Comparison of ENCODE assay signal across 24 cellular contexts in genomic region chr4:153572609-153573008, GRCh38.
A peak's percentile ranks its signal among the peaks of the same experiment; 100 is the strongest.
DNase-seq lines count a peak whose midpoint lies in the region; ATAC-seq and FAIRE-seq lines count a peak whose summit lies in the region.
"Had no signal": no experiment of that assay in that cellular context is flagged by ENCODE, and none has a peak within 500 bp of the region (broad histone marks: within the 10 kb centered on the region; RNA-seq: fewer than 3 reads in every experiment).

No MANE protein-coding gene starts in this region.

- no peak overlapping the region for H3K4me2 ChIP-seq in trophoblast cell (ENCODE audit: low read length)
- H3K4me2 ChIP-seq: A549 had no signal

- no peak overlapping the region for H4K91ac ChIP-seq in trophoblast cell (ENCODE audit: low read depth, low read length)

- H3K36me3 ChIP-seq in trophoblast cell (ENCODE audit: control insufficient read depth in 1 of 2, insufficient read depth in 2 of 2, low read length in 2 of 2) = no peaks in the 10 kb centered on the region
- H3K36me3 ChIP-seq: brain microvascular endothelial cell, colonic mucosa, uterus had no signal

- no peak overlapping the region for H3K9ac ChIP-seq in trophoblast cell (ENCODE audit: low read length)

- DNase-seq in activated naive CD4-positive, alpha-beta T cell treated with anti-CD3 and anti-CD28 coated beads for 36 hours = no peak
- DNase-seq in activated naive CD4-positive, alpha-beta T cell treated with anti-CD3 and anti-CD28 coated beads, Interleukin-2, amount 50 U/mL, for 16 hours = no peak
- no peak for DNase-seq in GM19239 (ENCODE audit: insufficient read length, low spot score)
- DNase-seq in central memory CD8-positive, alpha-beta T cell (ENCODE audit: low spot score in 2 of 2) = no peak
- no peak for DNase-seq in stimulated activated naive B cell treated with anti-CD40 and anti-IgM and Interleukin-4, amounts not matched to agents 10 μg/mL and 1 μg/mL and 100 μg/mL, for 72 hours
- DNase-seq in GDM1 (lab: John Stamatoyannopoulos, UW) = no peak
- no peak for DNase-seq in NCI-H345 treated with DMSO at 0.1 percent for 48 hours (lab: John Stamatoyannopoulos, UW; ENCODE audit: unreplicated experiment)
- no peak for DNase-seq in trophoblast cell
- DNase-seq: activated CD8-positive, alpha-beta memory T cell treated with anti-CD3 and anti-CD28 coated beads, Interleukin-2, amount 50 U/mL, for 48 hours; activated naive CD4-positive, alpha-beta T cell treated with anti-CD3 and anti-CD28 coated beads, Interleukin-2, amount 10 ng/mL, durations not matched to agents 7 days and 5 days; brain microvascular endothelial cell; colonic mucosa; GF-D8; Karpas-422; left lung; midbrain; NCI-H1048; NCI-H1930; NCI-H446; stimulated activated CD4-positive, alpha-beta T cell treated with anti-CD3 and anti-CD28 coated beads, Interleukin-4, amount 100 ng/mL, for 4 hours; substantia nigra; uterus had no signal

- H3K9me3 Mint-ChIP-seq in activated naive CD4-positive, alpha-beta T cell treated with anti-CD3 and anti-CD28 coated beads for 36 hours = no peaks in the 10 kb centered on the region
- H3K9me3 Mint-ChIP-seq in central memory CD8-positive, alpha-beta T cell = no peaks in the 10 kb centered on the region
- no peaks in the 10 kb centered on the region for H3K9me3 Mint-ChIP-seq in stimulated activated naive B cell treated with anti-CD40 and anti-IgM and Interleukin-4, amounts not matched to agents 10 μg/mL and 1 μg/mL and 100 μg/mL, for 72 hours
- H3K9me3 Mint-ChIP-seq: activated naive CD4-positive, alpha-beta T cell treated with anti-CD3 and anti-CD28 coated beads, Interleukin-2, amount 10 ng/mL, durations not matched to agents 7 days and 5 days had no signal

- H3K79me1 ChIP-seq in trophoblast cell (ENCODE audit: low read length) = no peaks in the 10 kb centered on the region

- peaks cover 3 to 7% of the 10 kb centered on the region in 2 experiments for H3K4me1 ChIP-seq in trophoblast cell (ENCODE audit: control insufficient read depth in 1 of 2, insufficient read depth in 2 of 2, low read length in 2 of 2)
- H3K4me1 ChIP-seq: uterus had no signal

- no peaks in the 10 kb centered on the region for H3K27me3 ChIP-seq in trophoblast cell (ENCODE audit: insufficient read depth, low read length)
- H3K27me3 ChIP-seq: brain microvascular endothelial cell, colonic mucosa, left lung, uterus had no signal

- H3K27me3 Mint-ChIP-seq in activated naive CD4-positive, alpha-beta T cell treated with anti-CD3 and anti-CD28 coated beads for 36 hours (ENCODE audit: low read depth) = no peaks in the 10 kb centered on the region
- no peaks in the 10 kb centered on the region for H3K27me3 Mint-ChIP-seq in central memory CD8-positive, alpha-beta T cell
- no peaks in the 10 kb centered on the region for H3K27me3 Mint-ChIP-seq in stimulated activated naive B cell treated with anti-CD40 and anti-IgM and Interleukin-4, amounts not matched to agents 10 μg/mL and 1 μg/mL and 100 μg/mL, for 72 hours
- H3K27me3 Mint-ChIP-seq: activated naive CD4-positive, alpha-beta T cell treated with anti-CD3 and anti-CD28 coated beads, Interleukin-2, amount 10 ng/mL, durations not matched to agents 7 days and 5 days had no signal

- H3K27ac ChIP-seq in trophoblast cell (ENCODE audit: low read depth, low read length) = no peak overlapping the region
- H3K27ac ChIP-seq: A549, brain microvascular endothelial cell, colonic mucosa, left lung, RWPE1, uterus had no signal

- peak overlapping the region; percentile 18 for H3K27ac Mint-ChIP-seq in activated naive CD4-positive, alpha-beta T cell treated with anti-CD3 and anti-CD28 coated beads for 36 hours
- peak overlapping the region; percentile 7 for H3K27ac Mint-ChIP-seq in central memory CD8-positive, alpha-beta T cell (ENCODE audit: low read depth)
- peak overlapping the region; percentile 39 for H3K27ac Mint-ChIP-seq in stimulated activated naive B cell treated with anti-CD40 and anti-IgM and Interleukin-4, amounts not matched to agents 10 μg/mL and 1 μg/mL and 100 μg/mL, for 72 hours
- H3K27ac Mint-ChIP-seq: activated naive CD4-positive, alpha-beta T cell treated with anti-CD3 and anti-CD28 coated beads, Interleukin-2, amount 10 ng/mL, durations not matched to agents 7 days and 5 days had no signal

- no peak for ATAC-seq in central memory CD8-positive, alpha-beta T cell (replicated peaks; ENCODE audit: extremely low read depth, poor library complexity, severe bottlenecking)
- ATAC-seq in stimulated activated naive B cell treated with anti-CD40 and anti-IgM and Interleukin-4, amounts not matched to agents 10 μg/mL and 1 μg/mL and 100 μg/mL, for 72 hours (replicated peaks) = no peak
- ATAC-seq: A549, left lung had no signal

- no peak overlapping the region for H2BK12ac ChIP-seq in trophoblast cell (ENCODE audit: low read length)

- H2BK5ac ChIP-seq in trophoblast cell (ENCODE audit: low read depth, low read length, poor library complexity) = no peak overlapping the region

- H3K4me1 Mint-ChIP-seq in activated naive CD4-positive, alpha-beta T cell treated with anti-CD3 and anti-CD28 coated beads for 36 hours (ENCODE audit: low read depth) = peaks cover 87% of the 10 kb centered on the region
- H3K4me1 Mint-ChIP-seq in central memory CD8-positive, alpha-beta T cell = peaks cover 49% of the 10 kb centered on the region
- H3K4me1 Mint-ChIP-seq in stimulated activated naive B cell treated with anti-CD40 and anti-IgM and Interleukin-4, amounts not matched to agents 10 μg/mL and 1 μg/mL and 100 μg/mL, for 72 hours = peaks cover 52 to 87% of the 10 kb centered on the region in 2 donors

- WGBS in trophoblast cell (ENCODE audit: extremely low coverage, insufficient coverage, insufficient read length) = no CpG with 5 or more reads among the region's 3 CpGs

- CTCF ChIA-PET in activated naive CD4-positive, alpha-beta T cell treated with anti-CD3 and anti-CD28 coated beads for 36 hours (lab: Charles Lee) = interaction anchor here (0.6 to 2.3 kb wide), 4 partner anchors 75 to 222 kb away, joined by 3 to 18 read pairs (median 8); partner anchors contain the start of gene TMEM131L

- H2AK5ac ChIP-seq in trophoblast cell (ENCODE audit: low read length) = no peak overlapping the region

- H2BK120ac ChIP-seq in trophoblast cell (ENCODE audit: insufficient read depth, low read length, poor library complexity) = no peak overlapping the region

- peak; percentile 48 for FAIRE-seq in GM19239 (lab: Jason Lieb, UNC)
- FAIRE-seq: A549 had no signal

- H3K14ac ChIP-seq in trophoblast cell (ENCODE audit: low read length) = no peak overlapping the region

- H3K4ac ChIP-seq in trophoblast cell (ENCODE audit: low read depth, low read length) = no peak overlapping the region

- H3K4me3 ChIP-seq in trophoblast cell (ENCODE audit: low read depth, low read length) = no peak overlapping the region
- H3K4me3 ChIP-seq: A549, colonic mucosa, left lung, uterus had no signal

- no peak overlapping the region for H3K4me3 Mint-ChIP-seq in activated naive CD4-positive, alpha-beta T cell treated with anti-CD3 and anti-CD28 coated beads for 36 hours
- H3K4me3 Mint-ChIP-seq in central memory CD8-positive, alpha-beta T cell = no peak overlapping the region
- H3K4me3 Mint-ChIP-seq in stimulated activated naive B cell treated with anti-CD40 and anti-IgM and Interleukin-4, amounts not matched to agents 10 μg/mL and 1 μg/mL and 100 μg/mL, for 72 hours = no peak overlapping the region
- H3K4me3 Mint-ChIP-seq: activated naive CD4-positive, alpha-beta T cell treated with anti-CD3 and anti-CD28 coated beads, Interleukin-2, amount 10 ng/mL, durations not matched to agents 7 days and 5 days had no signal

- no peaks in the 10 kb centered on the region for H3K9me3 ChIP-seq in trophoblast cell (ENCODE audit: insufficient read depth, low read depth, low read length)
- H3K9me3 ChIP-seq: A549, colonic mucosa, left lung, uterus had no signal

- H4K8ac ChIP-seq in trophoblast cell (ENCODE audit: low read depth, low read length) = no peak overlapping the region

- H3K23ac ChIP-seq in trophoblast cell (ENCODE audit: low read length) = no peak overlapping the region

- no peaks in the 10 kb centered on the region for H3K79me2 ChIP-seq in trophoblast cell (ENCODE audit: control insufficient read depth, insufficient read depth, low read length, poor library complexity)

- H2AFZ ChIP-seq in trophoblast cell (ENCODE audit: insufficient read depth, low read length, poor library complexity) = no peak overlapping the region

- H3K36me3 Mint-ChIP-seq in activated naive CD4-positive, alpha-beta T cell treated with anti-CD3 and anti-CD28 coated beads for 36 hours (ENCODE audit: low read depth) = peaks cover 14% of the 10 kb centered on the region
- H3K36me3 Mint-ChIP-seq in central memory CD8-positive, alpha-beta T cell (ENCODE audit: insufficient read depth) = peaks cover 11% of the 10 kb centered on the region
- peaks cover 18 to 45% of the 10 kb centered on the region in 2 donors for H3K36me3 Mint-ChIP-seq in stimulated activated naive B cell treated with anti-CD40 and anti-IgM and Interleukin-4, amounts not matched to agents 10 μg/mL and 1 μg/mL and 100 μg/mL, for 72 hours

- H3K18ac ChIP-seq in trophoblast cell (ENCODE audit: low read length) = no peak overlapping the region

- no peak overlapping the region for H4K12ac ChIP-seq in trophoblast cell (ENCODE audit: low read depth, low read length)

- intact Hi-C loops in activated naive CD4-positive, alpha-beta T cell treated with anti-CD3 and anti-CD28 coated beads for 36 hours (cut with micrococcal nuclease) = no loop called here
